Comparison of ENCODE assay signal across 1 cellular context in genomic region chr2:230640540-230641011, GRCh38.
TF ChIP-seq lines count a peak whose summit lies in the region.

No MANE protein-coding gene starts in this region.

TF ChIP-seq in HEK293, 187 proteins besides CTCF, POLR2A, EP300 and RAD21 (continued from another document):
- TF ChIP-seq INSM2 (tag by site-specific recombination; IDR thresholded peaks at IDR 0.05) = no peak
- 0 out of 2 replicates have a peak, but pooled peaks have one; percentile 38 for TF ChIP-seq PRDM10 (tag by site-specific recombination; IDR thresholded peaks at IDR 0.05)
- TF ChIP-seq ZNF248 (tag by site-specific recombination; IDR thresholded peaks at IDR 0.05) = no peak
- no peak for TF ChIP-seq SP2 (tag by site-specific recombination; IDR thresholded peaks at IDR 0.05)
- TF ChIP-seq IKZF3 (tag by site-specific recombination; IDR thresholded peaks at IDR 0.05) = no peak
- peak; percentile 98 for TF ChIP-seq GLIS1 (tag by site-specific recombination; IDR thresholded peaks at IDR 0.05)
- TF ChIP-seq ZNF707 (tag by site-specific recombination; IDR thresholded peaks at IDR 0.05) = no peak
- no peak for TF ChIP-seq ZNF10 (tag by site-specific recombination; IDR thresholded peaks at IDR 0.05)
- TF ChIP-seq OSR2 (tag by site-specific recombination; IDR thresholded peaks at IDR 0.05) = peak; percentile 88
- no peak for TF ChIP-seq ZNF639 (tag by site-specific recombination; IDR thresholded peaks at IDR 0.05)
- no peak for TF ChIP-seq ZSCAN4 (tag by site-specific recombination; IDR thresholded peaks at IDR 0.05)
- TF ChIP-seq ZNF704 (tag by site-specific recombination; IDR thresholded peaks at IDR 0.05) = no peak
- no peak for TF ChIP-seq KLF9 (tag by site-specific recombination; IDR thresholded peaks at IDR 0.05; ENCODE audit: low read depth)
- no peak for TF ChIP-seq OVOL3 (tag by site-specific recombination; IDR thresholded peaks at IDR 0.05)
- no peak for TF ChIP-seq ATF2 (tag by site-specific recombination; IDR thresholded peaks at IDR 0.05; ENCODE audit: low read depth)
- no peak for TF ChIP-seq ZNF626 (tag by site-specific recombination; IDR thresholded peaks at IDR 0.05)
- no peak for TF ChIP-seq RBAK (tag by site-specific recombination; IDR thresholded peaks at IDR 0.05)
- peak; percentile 91 for TF ChIP-seq ZIC2 (tag by site-specific recombination; IDR thresholded peaks at IDR 0.05)
- TF ChIP-seq ZNF155 (tag by site-specific recombination; IDR thresholded peaks at IDR 0.05) = no peak
- TF ChIP-seq KLF16 (tag by site-specific recombination; IDR thresholded peaks at IDR 0.05) = no peak
